In genomic region chr21:39616373-39616772, GRCh38 we compare ENCODE assay signal across 1 cellular context.
TF ChIP-seq lines count a peak whose summit lies in the region.

No MANE protein-coding gene starts in this region.

TF ChIP-seq in WTC11, 78 proteins besides CTCF, POLR2A, EP300 and RAD21 (continued from another document):
- TF ChIP-seq FOXJ3 (CRISPR knock-in tag; IDR thresholded peaks at IDR 0.05; ENCODE audit: borderline replicate concordance) (no peak), GRHL2 (CRISPR knock-in tag; IDR thresholded peaks at IDR 0.05; ENCODE audit: insufficient replicate concordance, severe bottlenecking) (no peak)
